In the genomic region with DNA sequence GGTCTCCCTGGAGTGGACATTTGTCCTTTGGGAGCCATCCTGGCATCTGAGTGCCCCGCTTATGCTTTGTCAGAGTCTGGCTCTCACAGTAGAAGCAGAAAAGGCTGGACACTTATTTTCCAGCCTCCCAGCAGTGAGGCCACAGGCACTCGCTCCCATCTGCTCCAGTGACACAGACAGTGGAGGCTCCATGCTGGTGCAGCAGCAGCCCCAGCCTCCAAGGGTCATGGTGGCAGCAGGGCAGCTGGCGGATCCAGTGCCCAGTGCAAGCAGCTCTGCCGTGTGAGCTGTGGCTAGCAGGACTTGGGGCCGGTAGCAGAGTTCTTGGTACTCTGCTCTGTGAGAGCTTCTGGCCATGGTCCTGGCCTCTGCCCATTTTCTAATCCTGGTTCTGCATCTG, we compare ENCODE assay signal across 22 cellular contexts.
"Had no signal": no experiment of that assay in that cellular context is flagged by ENCODE, and none has a peak within 500 bp of the region (broad histone marks: within the 10 kb centered on the region; RNA-seq: fewer than 3 reads in every experiment).

No MANE protein-coding gene starts in this region.

- H3K4me1 Mint-ChIP-seq: activated B cell treated with CpG ODN at 0.5 μM for 24 hours; activated CD4-positive, alpha-beta T cell treated with anti-CD3 and anti-CD28 coated beads for 36 hours had no signal

- DNase-seq: activated B cell treated with CpG ODN at 0.5 μM for 24 hours; activated CD4-positive, alpha-beta T cell treated with anti-CD3 and anti-CD28 coated beads for 36 hours; activated CD4-positive, alpha-beta T cell treated with anti-CD3 and anti-CD28 coated beads, Interleukin-2, amount 50 U/mL, for 4 hours; activated effector memory CD4-positive, alpha-beta T cell treated with anti-CD3 and anti-CD28 coated beads, Interleukin-2, amount 50 U/mL, for 16 hours; activated naive CD4-positive, alpha-beta T cell treated with anti-CD3 and anti-CD28 coated beads, Interleukin-2, amount 50 U/mL, for 16 hours; activated T-cell treated with anti-CD3 and anti-CD28 coated beads for 4 hours; anterior cingulate cortex; brain microvascular endothelial cell; central memory CD4-positive, alpha-beta T cell; colonic mucosa; left ventricle myocardium inferior; midbrain; stimulated activated CD4-positive, alpha-beta T cell treated with anti-CD3 and anti-CD28 coated beads, Interleukin-4, amount 100 ng/mL, for 1 hour; stimulated activated naive CD4-positive, alpha-beta T cell; T1000 had no signal

- H3K4me3 Mint-ChIP-seq: activated B cell treated with CpG ODN at 0.5 μM for 24 hours; activated CD4-positive, alpha-beta T cell treated with anti-CD3 and anti-CD28 coated beads for 36 hours; natural killer cell treated with Interleukin-12 subunit alpha and Interleukin-12 subunit beta and Interleukin-15 and Interleukin-18, amount 100 ng/mL, for 72 hours; T-helper 1 cell treated with Interleukin-12 subunit alpha and Interleukin-12 subunit beta and Interleukin-4 antibody, amounts not matched to agents 30 μg/mL and 1 μg/mL, for 36 hours; type B pancreatic cell had no signal

- H3K27me3 ChIP-seq: colonic mucosa, SJSA1 had no signal

- H3K27me3 Mint-ChIP-seq: activated CD4-positive, alpha-beta T cell treated with anti-CD3 and anti-CD28 coated beads for 36 hours; natural killer cell treated with Interleukin-12 subunit alpha and Interleukin-12 subunit beta and Interleukin-15 and Interleukin-18, amount 100 ng/mL, for 72 hours had no signal

- H3K36me3 Mint-ChIP-seq: natural killer cell treated with Interleukin-12 subunit alpha and Interleukin-12 subunit beta and Interleukin-15 and Interleukin-18, amount 100 ng/mL, for 72 hours; type B pancreatic cell had no signal

- H3K27ac ChIP-seq: brain microvascular endothelial cell, colonic mucosa, epithelial cell of prostate, left ventricle myocardium inferior, SJSA1, thoracic aorta had no signal

- H3K27ac Mint-ChIP-seq: activated B cell treated with CpG ODN at 0.5 μM for 24 hours; activated CD4-positive, alpha-beta T cell treated with anti-CD3 and anti-CD28 coated beads for 36 hours; natural killer cell treated with Interleukin-12 subunit alpha and Interleukin-12 subunit beta and Interleukin-15 and Interleukin-18, amount 100 ng/mL, for 72 hours; T-helper 1 cell treated with Interleukin-12 subunit alpha and Interleukin-12 subunit beta and Interleukin-4 antibody, amounts not matched to agents 30 μg/mL and 1 μg/mL, for 36 hours; type B pancreatic cell had no signal

- H3K4me3 ChIP-seq: colonic mucosa, left ventricle myocardium inferior, SJSA1, thoracic aorta had no signal

- ATAC-seq: activated CD4-positive, alpha-beta T cell treated with anti-CD3 and anti-CD28 coated beads for 36 hours; natural killer cell treated with Interleukin-12 subunit alpha and Interleukin-12 subunit beta and Interleukin-15 and Interleukin-18, amount 100 ng/mL, for 72 hours; sciatic nerve had no signal

- H3K9me3 Mint-ChIP-seq: activated B cell treated with CpG ODN at 0.5 μM for 24 hours; natural killer cell treated with Interleukin-12 subunit alpha and Interleukin-12 subunit beta and Interleukin-15 and Interleukin-18, amount 100 ng/mL, for 72 hours; T-helper 1 cell treated with Interleukin-12 subunit alpha and Interleukin-12 subunit beta and Interleukin-4 antibody, amounts not matched to agents 30 μg/mL and 1 μg/mL, for 36 hours; type B pancreatic cell had no signal

- H3K36me3 ChIP-seq: brain microvascular endothelial cell, colonic mucosa, left ventricle myocardium inferior, SJSA1, thoracic aorta had no signal

- H3K9me3 ChIP-seq: colonic mucosa, left ventricle myocardium inferior, SJSA1, thoracic aorta had no signal

- H3K4me1 ChIP-seq: colonic mucosa, left ventricle myocardium inferior, SJSA1 had no signal
